ENCODE assay signal across 15 cellular contexts in genomic region chr12:52168019-52168717, GRCh38. TPM values are rescaled to one million over a fixed set of nuclear protein-coding genes. Genes with fewer than 3 reads are reported as not detected.
DNase-seq lines count a peak whose midpoint lies in the region; ATAC-seq, FAIRE-seq and TF ChIP-seq lines count a peak whose summit lies in the region.
"Had no signal": no experiment of that assay in that cellular context is flagged by ENCODE, and none has a peak within 500 bp of the region (broad histone marks: within the 10 kb centered on the region; RNA-seq: fewer than 3 reads in every experiment).

No MANE protein-coding gene starts in this region.

- no peaks in the 10 kb centered on the region for H3K9me3 Mint-ChIP-seq in activated CD4-positive, alpha-beta memory T cell treated with anti-CD3 and anti-CD28 coated beads for 36 hours
- no peaks in the 10 kb centered on the region for H3K9me3 Mint-ChIP-seq in activated CD4-positive, alpha-beta memory T cell treated with anti-CD3 and anti-CD28 coated beads, Interleukin-2, amount 10 ng/mL, durations not matched to agents 7 days and 5 days

- POLR2A ChIA-PET in activated CD4-positive, alpha-beta memory T cell treated with anti-CD3 and anti-CD28 coated beads for 36 hours (lab: Charles Lee), result no interaction called here
- POLR2A ChIA-PET in activated CD4-positive, alpha-beta memory T cell treated with anti-CD3 and anti-CD28 coated beads, Interleukin-2, amount 10 ng/mL, durations not matched to agents 7 days and 5 days (lab: Charles Lee), result no interaction called here

- no peak for ATAC-seq in GM21528 (IDR thresholded peaks at IDR 0.05; ENCODE audit: low FRiP score, unreplicated experiment)
- ATAC-seq: activated CD8-positive, alpha-beta memory T cell treated with anti-CD3 and anti-CD28 coated beads, Interleukin-2, amount 10 ng/mL, durations not matched to agents 7 days and 5 days; left lung had no signal

- no peak for FAIRE-seq in small intestine (lab: Jason Lieb, UNC)

- peaks cover 9% of the 10 kb centered on the region; the same call in 1 of the 2 replicates for H3K36me3 ChIP-seq in SJSA1
- no peaks in the 10 kb centered on the region for H3K36me3 ChIP-seq in small intestine (ENCODE audit: control insufficient read depth in 2 of 2, insufficient read depth in 2 of 2, low read length in 2 of 2)
- H3K36me3 ChIP-seq: left lung had no signal

- no peak overlapping the region for H3K27ac Mint-ChIP-seq in activated CD4-positive, alpha-beta memory T cell treated with anti-CD3 and anti-CD28 coated beads for 36 hours
- H3K27ac Mint-ChIP-seq in activated CD4-positive, alpha-beta memory T cell treated with anti-CD3 and anti-CD28 coated beads, Interleukin-2, amount 10 ng/mL, durations not matched to agents 7 days and 5 days, result no peak overlapping the region
- H3K27ac Mint-ChIP-seq: activated CD8-positive, alpha-beta memory T cell treated with anti-CD3 and anti-CD28 coated beads, Interleukin-2, amount 10 ng/mL, durations not matched to agents 7 days and 5 days had no signal

- WGBS in small intestine, 3 donors, result 30 to 68% (median 41%) methylated on average over 12 of the region's 12 CpGs

- H3K27ac ChIP-seq in SJSA1 (peak overlapping the region; percentile 44; the same call in 1 of the 2 replicates), small intestine (ENCODE audit: low read depth in 1 of 2, low read length in 1 of 2) (peak overlapping the region in 1 of 2 donors; percentile 45)
- H3K27ac ChIP-seq: left lung had no signal

- intact Hi-C loops in activated CD4-positive, alpha-beta memory T cell treated with anti-CD3 and anti-CD28 coated beads for 36 hours (cut with micrococcal nuclease), result no loop called here

- no peak overlapping the region for H3K4me3 Mint-ChIP-seq in activated CD4-positive, alpha-beta memory T cell treated with anti-CD3 and anti-CD28 coated beads for 36 hours
- H3K4me3 Mint-ChIP-seq in activated CD4-positive, alpha-beta memory T cell treated with anti-CD3 and anti-CD28 coated beads, Interleukin-2, amount 10 ng/mL, durations not matched to agents 7 days and 5 days, result no peak overlapping the region
- H3K4me3 Mint-ChIP-seq: activated CD8-positive, alpha-beta memory T cell treated with anti-CD3 and anti-CD28 coated beads, Interleukin-2, amount 10 ng/mL, durations not matched to agents 7 days and 5 days had no signal

- peaks cover 59% of the 10 kb centered on the region for H3K4me1 ChIP-seq in SJSA1 (replicated peaks)
- H3K4me1 ChIP-seq in small intestine (ENCODE audit: control insufficient read depth in 2 of 2, insufficient read depth in 1 of 2, low read depth in 1 of 2, low read length in 1 of 2), result no peaks in the 10 kb centered on the region

- no peaks in the 10 kb centered on the region for H3K36me3 Mint-ChIP-seq in activated CD4-positive, alpha-beta memory T cell treated with anti-CD3 and anti-CD28 coated beads for 36 hours
- H3K36me3 Mint-ChIP-seq in activated CD4-positive, alpha-beta memory T cell treated with anti-CD3 and anti-CD28 coated beads, Interleukin-2, amount 10 ng/mL, durations not matched to agents 7 days and 5 days (ENCODE audit: low read depth), result no peaks in the 10 kb centered on the region
- H3K36me3 Mint-ChIP-seq: activated CD8-positive, alpha-beta memory T cell treated with anti-CD3 and anti-CD28 coated beads, Interleukin-2, amount 10 ng/mL, durations not matched to agents 7 days and 5 days had no signal

- CTCF ChIA-PET in activated CD4-positive, alpha-beta memory T cell treated with anti-CD3 and anti-CD28 coated beads for 36 hours (lab: Charles Lee), result no interaction called here
- CTCF ChIA-PET in activated CD4-positive, alpha-beta memory T cell treated with anti-CD3 and anti-CD28 coated beads, Interleukin-2, amount 10 ng/mL, durations not matched to agents 7 days and 5 days (lab: Charles Lee), result no interaction called here

- H3K4me3 ChIP-seq in SJSA1 (no peak overlapping the region), foreskin fibroblast (ENCODE audit: low read depth in 1 of 2, low read length in 2 of 2) (no peak overlapping the region), small intestine (ENCODE audit: low read depth in 1 of 2, low read length in 2 of 2) (no peak overlapping the region)
- H3K4me3 ChIP-seq: left lung had no signal

- no peaks in the 10 kb centered on the region for H3K27me3 Mint-ChIP-seq in activated CD4-positive, alpha-beta memory T cell treated with anti-CD3 and anti-CD28 coated beads for 36 hours
- peaks cover 3% of the 10 kb centered on the region for H3K27me3 Mint-ChIP-seq in activated CD4-positive, alpha-beta memory T cell treated with anti-CD3 and anti-CD28 coated beads, Interleukin-2, amount 10 ng/mL, durations not matched to agents 7 days and 5 days
- H3K27me3 Mint-ChIP-seq: activated CD8-positive, alpha-beta memory T cell treated with anti-CD3 and anti-CD28 coated beads, Interleukin-2, amount 10 ng/mL, durations not matched to agents 7 days and 5 days had no signal

- DNase-seq in activated CD4-positive, alpha-beta memory T cell treated with anti-CD3 and anti-CD28 coated beads for 36 hours, result peak; percentile 22
- no peak for DNase-seq in activated CD4-positive, alpha-beta memory T cell treated with anti-CD3 and anti-CD28 coated beads, Interleukin-2, amount 10 ng/mL, durations not matched to agents 7 days and 5 days
- DNase-seq in SJSA1 (ENCODE audit: low read depth in 1 of 2, low spot score in 2 of 2) (peak; percentile 61 to 88), foreskin fibroblast (peak; percentile 79 to 86), small intestine (peak; percentile 93), GM10266 (ENCODE audit: extremely low spot score) (no peak), T-helper 9 cell (no peak)
- DNase-seq: activated CD8-positive, alpha-beta memory T cell treated with anti-CD3 and anti-CD28 coated beads, Interleukin-2, amount 10 ng/mL, durations not matched to agents 7 days and 5 days; anterior cingulate cortex; erythroblast; H7; NCI-H526 treated with DMSO at 0.1 percent for 48 hours had no signal

- peaks cover 3% of the 10 kb centered on the region for H3K4me1 Mint-ChIP-seq in activated CD4-positive, alpha-beta memory T cell treated with anti-CD3 and anti-CD28 coated beads for 36 hours (ENCODE audit: low read depth)
- H3K4me1 Mint-ChIP-seq in activated CD4-positive, alpha-beta memory T cell treated with anti-CD3 and anti-CD28 coated beads, Interleukin-2, amount 10 ng/mL, durations not matched to agents 7 days and 5 days, result peaks cover 21% of the 10 kb centered on the region

- TF ChIP-seq CTCF in foreskin fibroblast (IDR thresholded peaks at IDR 0.05; ENCODE audit: low read depth, low read length) (no peak), GM10266 (IDR thresholded peaks at IDR 0.05; ENCODE audit: control insufficient read depth, insufficient read depth, low read depth, missing control alignments) (no peak)

- H3K27me3 ChIP-seq in SJSA1 (replicated peaks), result no peaks in the 10 kb centered on the region
- no peaks in the 10 kb centered on the region for H3K27me3 ChIP-seq in small intestine (ENCODE audit: control insufficient read depth in 2 of 2, insufficient read depth in 2 of 2, low read length in 2 of 2)
- H3K27me3 ChIP-seq: left lung had no signal

- no peaks in the 10 kb centered on the region for H3K9me3 ChIP-seq in SJSA1 (replicated peaks)
- no peaks in the 10 kb centered on the region for H3K9me3 ChIP-seq in small intestine (ENCODE audit: control insufficient read depth, low read depth)
- H3K9me3 ChIP-seq: left lung had no signal

RNA-seq across cellular contexts. Expression of gene KRT80, which starts 23.6 kb away (rescaled TPM):
- not detected for total RNA-seq in activated CD4-positive, alpha-beta memory T cell treated with anti-CD3 and anti-CD28 coated beads for 36 hours
- total RNA-seq in activated CD4-positive, alpha-beta memory T cell treated with anti-CD3 and anti-CD28 coated beads, Interleukin-2, amount 10 ng/mL, durations not matched to agents 7 days and 5 days, result not detected
- 1.5 and 4.0 TPM in 2 replicates for total RNA-seq in SJSA1 (2014; rRNA removed; shearing (Covaris generic))
- polyA plus RNA-seq in small intestine, result 1 to 10 TPM in 1 of 3 donors, under 1 TPM in 2; 0.27 to 3.2 (median 0.89) TPM
- total RNA-seq: activated CD8-positive, alpha-beta memory T cell treated with anti-CD3 and anti-CD28 coated beads, Interleukin-2, amount 10 ng/mL, durations not matched to agents 7 days and 5 days; H7; T-helper 2 cell treated with Interferon-gamma antibody and Interleukin-4, amounts not matched to agents 100 ng/mL and 5 ng/mL, for 36 hours had no signal

Comparison
In these comparisons a context has a peak if more than half of its experiments do, and no peak if none do; other contexts are left out.
1. DNase-seq: peak in activated CD4-positive, alpha-beta memory T cell treated with anti-CD3 and anti-CD28 coated beads for 36 hours (single experiment), SJSA1 (2 of 2), foreskin fibroblast (2 of 2) and small intestine (single experiment); none in activated CD4-positive, alpha-beta memory T cell treated with anti-CD3 and anti-CD28 coated beads, Interleukin-2, amount 10 ng/mL, durations not matched to agents 7 days and 5 days (single experiment), GM10266 (single experiment) and T-helper 9 cell (single experiment).